Comparison of ENCODE assay signal across 15 cellular contexts in genomic region chr6:32387946-32388345, GRCh38. TPM values are rescaled to one million over a fixed set of nuclear protein-coding genes. Genes with fewer than 3 reads are reported as not detected.
DNase-seq lines count a peak whose midpoint lies in the region; ATAC-seq and TF ChIP-seq lines count a peak whose summit lies in the region.
"Had no signal": no experiment of that assay in that cellular context is flagged by ENCODE, and none has a peak within 500 bp of the region (broad histone marks: within the 10 kb centered on the region; RNA-seq: fewer than 3 reads in every experiment).

No MANE protein-coding gene starts in this region.

- intact Hi-C loops in PC-3 (cut with micrococcal nuclease): no loop called here

- H3K9ac ChIP-seq in OCI-LY3 (ENCODE audit: low read length) (no peak overlapping the region), PC-3 (ENCODE audit: low read length) (no peak overlapping the region)
- H3K9ac ChIP-seq: BLaER1 treated with 17β-estradiol and CSF1 and Interleukin-3, amounts not matched to agents 10 nM and 100 nM had no signal

- no peaks in the 10 kb centered on the region for H3K9me3 Mint-ChIP-seq in activated naive CD4-positive, alpha-beta T cell treated with anti-CD3 and anti-CD28 coated beads, Interleukin-2, amount 50 U/mL, for 24 hours
- H3K9me3 Mint-ChIP-seq in activated naive CD4-positive, alpha-beta T cell treated with anti-CD3 and anti-CD28 coated beads, Interleukin-2, amount 10 ng/mL, durations not matched to agents 7 days and 5 days: no peaks in the 10 kb centered on the region
- H3K9me3 Mint-ChIP-seq: CD8-positive, alpha-beta memory T cell had no signal

- no peaks in the 10 kb centered on the region for H3F3A ChIP-seq in PC-3 (ENCODE audit: low read length, unreplicated experiment)

- H3K4me1 Mint-ChIP-seq in activated naive CD4-positive, alpha-beta T cell treated with anti-CD3 and anti-CD28 coated beads, Interleukin-2, amount 50 U/mL, for 24 hours: peaks cover 7% of the 10 kb centered on the region
- peaks cover 5% of the 10 kb centered on the region for H3K4me1 Mint-ChIP-seq in activated naive CD4-positive, alpha-beta T cell treated with anti-CD3 and anti-CD28 coated beads, Interleukin-2, amount 10 ng/mL, durations not matched to agents 7 days and 5 days
- H3K4me1 Mint-ChIP-seq: CD4-positive, CD25-positive, alpha-beta regulatory T cell; CD8-positive, alpha-beta memory T cell; H9 had no signal

- H3K4me3 ChIP-seq in OCI-LY3 (ENCODE audit: low read length) (0 out of 2 replicates have a peak overlapping the region, but pooled peaks have one; percentile 5), PC-3 (ENCODE audit: low read length) (no peak overlapping the region), SJCRH30 (no peak overlapping the region)
- H3K4me3 ChIP-seq: BLaER1 treated with 17β-estradiol and CSF1 and Interleukin-3, amounts not matched to agents 10 nM and 100 nM had no signal

- no peaks in the 10 kb centered on the region for H4K20me1 ChIP-seq in OCI-LY3 (ENCODE audit: insufficient read depth, low read length)
- no peaks in the 10 kb centered on the region for H4K20me1 ChIP-seq in PC-3 (ENCODE audit: low read length)
- H4K20me1 ChIP-seq: BLaER1 treated with 17β-estradiol and CSF1 and Interleukin-3, amounts not matched to agents 10 nM and 100 nM had no signal

- H3K27ac ChIP-seq in OCI-LY3 (ENCODE audit: low read length) (no peak overlapping the region), PC-3 (ENCODE audit: low read length) (no peak overlapping the region), SJCRH30 (no peak overlapping the region)
- H3K27ac ChIP-seq: BLaER1 treated with 17β-estradiol and CSF1 and Interleukin-3, amounts not matched to agents 10 nM and 100 nM had no signal

- no peak for TF ChIP-seq CTCF in OCI-LY3 (IDR thresholded peaks at IDR 0.05; ENCODE audit: low read depth, low read length)
- no peak for TF ChIP-seq CTCF in PC-3 (conservative IDR thresholded peaks at IDR 0.05; ENCODE audit: low read depth, low read length)

- H3K4me3 Mint-ChIP-seq in activated naive CD4-positive, alpha-beta T cell treated with anti-CD3 and anti-CD28 coated beads, Interleukin-2, amount 50 U/mL, for 24 hours: no peak overlapping the region
- no peak overlapping the region for H3K4me3 Mint-ChIP-seq in activated naive CD4-positive, alpha-beta T cell treated with anti-CD3 and anti-CD28 coated beads, Interleukin-2, amount 10 ng/mL, durations not matched to agents 7 days and 5 days
- H3K4me3 Mint-ChIP-seq: B cell; CD4-positive, CD25-positive, alpha-beta regulatory T cell; CD8-positive, alpha-beta memory T cell; H9 had no signal

- H3K36me3 ChIP-seq in OCI-LY3 (replicated peaks; ENCODE audit: low read depth, low read length) (no peaks in the 10 kb centered on the region), PC-3 (ENCODE audit: low read depth, low read length) (no peaks in the 10 kb centered on the region), SJCRH30 (no peaks in the 10 kb centered on the region)
- H3K36me3 ChIP-seq: BLaER1 treated with 17β-estradiol and CSF1 and Interleukin-3, amounts not matched to agents 10 nM and 100 nM had no signal

- H2AFZ ChIP-seq in OCI-LY3 (ENCODE audit: low read depth, low read length) (no peak overlapping the region), PC-3 (ENCODE audit: low read length) (no peak overlapping the region)

- H3K4me2 ChIP-seq in OCI-LY3 (ENCODE audit: low read length) (peak overlapping the region; percentile 53), PC-3 (ENCODE audit: low read length) (no peak overlapping the region)
- H3K4me2 ChIP-seq: BLaER1 treated with 17β-estradiol and CSF1 and Interleukin-3, amounts not matched to agents 10 nM and 100 nM had no signal

- H3K27me3 ChIP-seq in OCI-LY3 (ENCODE audit: low read depth, low read length) (no peaks in the 10 kb centered on the region), PC-3 (ENCODE audit: low read length) (no peaks in the 10 kb centered on the region), SJCRH30 (no peaks in the 10 kb centered on the region)
- H3K27me3 ChIP-seq: BLaER1 treated with 17β-estradiol and CSF1 and Interleukin-3, amounts not matched to agents 10 nM and 100 nM had no signal

- H3K4me1 ChIP-seq in OCI-LY3 (ENCODE audit: low read length) (peaks cover 19% of the 10 kb centered on the region), PC-3 (ENCODE audit: insufficient read depth, low read length) (no peaks in the 10 kb centered on the region), SJCRH30 (no peaks in the 10 kb centered on the region)

- no peaks in the 10 kb centered on the region for H3K9me3 ChIP-seq in OCI-LY3 (ENCODE audit: insufficient read depth, low read length)
- H3K9me3 ChIP-seq in PC-3 (ENCODE audit: low read length): no peaks in the 10 kb centered on the region
- no peaks in the 10 kb centered on the region for H3K9me3 ChIP-seq in SJCRH30 (replicated peaks)
- H3K9me3 ChIP-seq: BLaER1 treated with 17β-estradiol and CSF1 and Interleukin-3, amounts not matched to agents 10 nM and 100 nM had no signal

- H3K79me2 ChIP-seq in OCI-LY3 (ENCODE audit: low read length): no peaks in the 10 kb centered on the region
- H3K79me2 ChIP-seq in PC-3 (ENCODE audit: low read length): no peaks in the 10 kb centered on the region

- ATAC-seq in PC-3 (no peak), HG02938 (IDR thresholded peaks at IDR 0.05; ENCODE audit: unreplicated experiment) (no peak)

- H3K27ac Mint-ChIP-seq in activated naive CD4-positive, alpha-beta T cell treated with anti-CD3 and anti-CD28 coated beads, Interleukin-2, amount 50 U/mL, for 24 hours: peak overlapping the region; percentile 6
- no peak overlapping the region for H3K27ac Mint-ChIP-seq in activated naive CD4-positive, alpha-beta T cell treated with anti-CD3 and anti-CD28 coated beads, Interleukin-2, amount 10 ng/mL, durations not matched to agents 7 days and 5 days
- H3K27ac Mint-ChIP-seq: B cell; CD4-positive, CD25-positive, alpha-beta regulatory T cell; CD8-positive, alpha-beta memory T cell; H9 had no signal

- H3K9me2 ChIP-seq in PC-3 (replicated peaks; ENCODE audit: low read length): no peaks in the 10 kb centered on the region

- no peak for DNase-seq in activated naive CD4-positive, alpha-beta T cell treated with anti-CD3 and anti-CD28 coated beads, Interleukin-2, amount 10 ng/mL, durations not matched to agents 7 days and 5 days
- DNase-seq in mucosa of gallbladder (ENCODE audit: low spot score) (peak; percentile 15), PC-3 (no peak), SJCRH30 (no peak)
- DNase-seq: CD4-positive, CD25-positive, alpha-beta regulatory T cell; CD8-positive, alpha-beta memory T cell; COR-L47; H9 had no signal

- peaks cover 15% of the 10 kb centered on the region for H3K27me3 Mint-ChIP-seq in activated naive CD4-positive, alpha-beta T cell treated with anti-CD3 and anti-CD28 coated beads, Interleukin-2, amount 50 U/mL, for 24 hours
- H3K27me3 Mint-ChIP-seq in activated naive CD4-positive, alpha-beta T cell treated with anti-CD3 and anti-CD28 coated beads, Interleukin-2, amount 10 ng/mL, durations not matched to agents 7 days and 5 days: peaks cover 34% of the 10 kb centered on the region
- H3K27me3 Mint-ChIP-seq: B cell had no signal

- no peaks in the 10 kb centered on the region for H3K36me3 Mint-ChIP-seq in activated naive CD4-positive, alpha-beta T cell treated with anti-CD3 and anti-CD28 coated beads, Interleukin-2, amount 50 U/mL, for 24 hours
- H3K36me3 Mint-ChIP-seq in activated naive CD4-positive, alpha-beta T cell treated with anti-CD3 and anti-CD28 coated beads, Interleukin-2, amount 10 ng/mL, durations not matched to agents 7 days and 5 days: no peaks in the 10 kb centered on the region
- H3K36me3 Mint-ChIP-seq: CD4-positive, CD25-positive, alpha-beta regulatory T cell; CD8-positive, alpha-beta memory T cell had no signal

- POLR2A ChIA-PET in PC-3 (lab: Charles Lee; ENCODE audit: unreplicated experiment): interaction anchor here (0.6 kb wide), 1 partner anchor 1652 kb away, joined by 7 read pairs; no protein-coding TSS in a partner anchor

- no TSS peak for BruUV-seq in PC-3 (replicated peaks; lab: Mats Ljungman, UMichigan)

- CTCF ChIA-PET in activated naive CD4-positive, alpha-beta T cell treated with anti-CD3 and anti-CD28 coated beads, Interleukin-2, amount 10 ng/mL, durations not matched to agents 7 days and 5 days (lab: Charles Lee): interaction anchor here (1.0 kb wide), 1 partner anchor 42 kb away, joined by 4 read pairs; no protein-coding TSS in a partner anchor
- CTCF ChIA-PET in PC-3 (lab: Charles Lee): no interaction called here

RNA-seq across cellular contexts. Expression of gene TSBP1, which starts 16.2 kb away (rescaled TPM):
- total RNA-seq in mucosa of gallbladder: not detected
- not detected in 2 replicates for total RNA-seq in PC-3 (2014; rRNA removed)
- not detected in 2 replicates for total RNA-seq in SJCRH30 (2014; rRNA removed; shearing (Covaris generic))
- total RNA-seq: A172; B cell; CD4-positive, CD25-positive, alpha-beta regulatory T cell; CD8-positive, alpha-beta memory T cell; H1; H9 had no signal

RNA-seq across cellular contexts. Expression of gene BTNL2, which starts 19.0 kb away (rescaled TPM):
- total RNA-seq in mucosa of gallbladder: not detected
- not detected in 2 replicates for total RNA-seq in PC-3 (2014; rRNA removed)
- not detected in 2 replicates for total RNA-seq in SJCRH30 (2014; rRNA removed; shearing (Covaris generic))
- total RNA-seq: A172; B cell; CD4-positive, CD25-positive, alpha-beta regulatory T cell; CD8-positive, alpha-beta memory T cell; H1; H9 had no signal

RNA-seq across cellular contexts. Expression of gene HLA-DRA, which starts 51.7 kb away (rescaled TPM):
- total RNA-seq in mucosa of gallbladder: 375 TPM
- total RNA-seq in PC-3 (2014; rRNA removed): not detected in 2 replicates
- total RNA-seq in SJCRH30 (2014; rRNA removed; shearing (Covaris generic)): not detected in 2 replicates
- total RNA-seq: A172 had no signal

Comparison
In these comparisons a context has a peak if more than half of its experiments do, and no peak if none do; other contexts are left out.
1. RNA of gene HLA-DRA, which starts 51.7 kb away (total RNA-seq): 375 TPM in mucosa of gallbladder (single experiment); not detected in PC-3 and not detected in SJCRH30; every median in the first group is over 100 times any median in the second.